Comparison of ENCODE assay signal across 8 cellular contexts in the genomic region with DNA sequence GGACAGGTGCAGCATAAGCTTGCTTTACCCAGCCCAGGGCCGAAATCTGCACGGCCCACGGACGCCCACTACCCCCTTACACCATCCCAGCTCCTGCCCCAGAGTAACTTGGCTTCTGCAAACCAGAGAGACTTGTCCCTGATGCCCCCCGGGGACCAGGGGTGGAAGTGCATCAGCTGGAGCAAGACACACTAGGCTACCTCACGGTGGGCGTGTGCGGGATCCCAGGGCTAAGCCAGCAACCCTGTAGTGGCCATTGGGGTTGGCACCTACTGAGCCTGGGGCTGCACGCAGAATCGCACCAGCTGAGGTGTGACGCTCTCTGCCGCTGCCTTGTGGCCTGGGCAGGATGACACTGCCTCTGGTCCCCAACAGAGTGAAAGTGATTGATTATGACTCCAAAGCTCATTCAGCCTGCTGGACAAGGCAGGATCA. TPM values are rescaled to one million over a fixed set of nuclear protein-coding genes. Genes with fewer than 3 reads are reported as not detected.
DNase-seq lines count a peak whose midpoint lies in the region; ATAC-seq, FAIRE-seq and TF ChIP-seq lines count a peak whose summit lies in the region.

No MANE protein-coding gene starts in this region.

- FAIRE-seq in urothelium cell line (lab: Jason Lieb, UNC): no peak

- H3K4me3 Mint-ChIP-seq in activated T-cell treated with anti-CD3 and anti-CD28 coated beads, Interleukin-2, amount 50 U/mL, for 72 hours: no peak overlapping the region

- peaks cover 37% of the 10 kb centered on the region for H3K27me3 Mint-ChIP-seq in activated T-cell treated with anti-CD3 and anti-CD28 coated beads, Interleukin-2, amount 50 U/mL, for 72 hours (ENCODE audit: low read depth)

- no peaks in the 10 kb centered on the region for H3K9me3 Mint-ChIP-seq in activated T-cell treated with anti-CD3 and anti-CD28 coated beads, Interleukin-2, amount 50 U/mL, for 72 hours

- no peak overlapping the region for H3K27ac Mint-ChIP-seq in activated T-cell treated with anti-CD3 and anti-CD28 coated beads, Interleukin-2, amount 50 U/mL, for 72 hours

- peaks cover 11% of the 10 kb centered on the region for H3K4me1 Mint-ChIP-seq in activated T-cell treated with anti-CD3 and anti-CD28 coated beads, Interleukin-2, amount 50 U/mL, for 72 hours (ENCODE audit: low read depth)

- H3K36me3 Mint-ChIP-seq in activated T-cell treated with anti-CD3 and anti-CD28 coated beads, Interleukin-2, amount 50 U/mL, for 72 hours (ENCODE audit: insufficient read depth in 2 of 2): no peaks in the 10 kb centered on the region

- TF ChIP-seq CTCF in GM10266 (IDR thresholded peaks at IDR 0.05; ENCODE audit: control insufficient read depth, insufficient read depth, low read depth, missing control alignments): peak; percentile 48

- DNase-seq in GM10266 (ENCODE audit: extremely low spot score) (no peak), MV-4-11 (lab: John Stamatoyannopoulos, UW) (peak; percentile 21), iris pigment epithelial cell (ENCODE audit: low read depth) (peak; percentile 17), urothelium cell line (ENCODE audit: low spot score) (peak; percentile 31), dedifferentiated amniotic fluid mesenchymal stem cell (ENCODE audit: extremely low spot score) (no peak), NCI-H774 (lab: John Stamatoyannopoulos, UW) (no peak)
- DNase-seq in activated T-cell treated with anti-CD3 and anti-CD28 coated beads, Interleukin-2, amount 50 U/mL, for 72 hours: peak; percentile 50 to 58

- ATAC-seq in activated T-cell treated with anti-CD3 and anti-CD28 coated beads, Interleukin-2, amount 50 U/mL, for 72 hours (replicated peaks in 1 of 2): peak; percentile 71 to 77
- ATAC-seq in GM21825 (IDR thresholded peaks at IDR 0.05; ENCODE audit: unreplicated experiment): no peak

RNA-seq across cellular contexts. Expression of gene ZNF79, which starts 6.1 kb away (rescaled TPM):
- total RNA-seq in activated T-cell treated with anti-CD3 and anti-CD28 coated beads, Interleukin-2, amount 50 U/mL, for 72 hours: 10 to 100 TPM; 10.4 to 16.1 TPM

RNA-seq across cellular contexts. Expression of gene SLC2A8, which starts 21.1 kb away (rescaled TPM):
- total RNA-seq in activated T-cell treated with anti-CD3 and anti-CD28 coated beads, Interleukin-2, amount 50 U/mL, for 72 hours: 10 to 100 TPM; 11.4 to 13.8 TPM

RNA-seq across cellular contexts. Expression of gene RPL12, which starts 33.2 kb away (rescaled TPM):
- 1,000 to 10,000 TPM; 2,503 to 2,755 TPM for total RNA-seq in activated T-cell treated with anti-CD3 and anti-CD28 coated beads, Interleukin-2, amount 50 U/mL, for 72 hours

RNA-seq across cellular contexts. Expression of gene LRSAM1, which starts 33.3 kb away (rescaled TPM):
- total RNA-seq in activated T-cell treated with anti-CD3 and anti-CD28 coated beads, Interleukin-2, amount 50 U/mL, for 72 hours: 10 to 100 TPM; 30.5 to 33.8 TPM

Comparison
In these comparisons a context has a peak if more than half of its experiments do, and no peak if none do; other contexts are left out.
1. DNase-seq: peak in MV-4-11 (single experiment), activated T-cell treated with anti-CD3 and anti-CD28 coated beads, Interleukin-2, amount 50 U/mL, for 72 hours (2 of 2), iris pigment epithelial cell (single experiment) and urothelium cell line (single experiment); none in GM10266 (single experiment), dedifferentiated amniotic fluid mesenchymal stem cell (single experiment) and NCI-H774 (single experiment).